In the genomic region with DNA sequence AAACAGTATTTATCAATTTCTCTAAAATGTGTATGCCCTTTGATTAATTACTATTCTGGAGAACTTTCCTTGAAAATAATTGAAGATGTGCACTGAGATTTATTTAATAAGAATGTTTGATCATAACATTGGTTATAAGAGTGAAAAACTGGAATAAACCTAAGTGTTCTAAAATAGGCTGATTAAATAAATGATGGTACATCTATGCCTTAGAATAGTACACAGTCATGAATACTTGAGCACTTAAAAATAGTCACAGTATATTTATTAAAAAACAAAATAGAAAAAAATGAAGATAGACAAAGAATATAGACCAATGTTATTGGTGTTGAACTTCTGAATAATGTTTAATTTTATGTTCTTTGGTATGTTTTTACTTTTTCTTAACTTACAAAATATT, we compare ENCODE assay signal across 35 cellular contexts.
"Had no signal": no experiment of that assay in that cellular context is flagged by ENCODE, and none has a peak within 500 bp of the region (broad histone marks: within the 10 kb centered on the region; RNA-seq: fewer than 3 reads in every experiment).

No MANE protein-coding gene starts in this region.

- H3K9me3 ChIP-seq: adrenal gland, body of pancreas had no signal

- H3K9me3 Mint-ChIP-seq: activated CD8-positive, alpha-beta T cell treated with anti-CD3 and anti-CD28 coated beads for 36 hours; activated T-cell treated with anti-CD3 and anti-CD28 coated beads, Interleukin-2, amount 50 U/mL, for 4 hours; T-helper 1 cell treated with Interleukin-12 subunit alpha and Interleukin-12 subunit beta and Interleukin-4 antibody, amounts not matched to agents 30 μg/mL and 1 μg/mL, for 36 hours; T-helper 2 cell treated with Interferon-gamma antibody and Interleukin-4, amounts not matched to agents 5 μg/mL and 100 μg/mL, for 36 hours had no signal

- H3K36me3 ChIP-seq: adrenal gland, brain microvascular endothelial cell, breast epithelium had no signal

- H3K27ac Mint-ChIP-seq: activated B cell treated with CpG ODN at 0.5 μM for 24 hours; activated CD4-positive, alpha-beta memory T cell treated with anti-CD3 and anti-CD28 coated beads for 36 hours; activated CD4-positive, alpha-beta T cell treated with anti-CD3 and anti-CD28 coated beads, Interleukin-2, amount 10 ng/mL, durations not matched to agents 24 days and 14 days; activated CD8-positive, alpha-beta T cell treated with anti-CD3 and anti-CD28 coated beads for 36 hours; activated naive CD4-positive, alpha-beta T cell treated with anti-CD3 and anti-CD28 coated beads for 36 hours; activated naive CD4-positive, alpha-beta T cell treated with anti-CD3 and anti-CD28 coated beads, Interleukin-2, amount 50 U/mL, for 72 hours; activated naive CD8-positive, alpha-beta T cell treated with anti-CD3 and anti-CD28 coated beads for 36 hours; activated T-cell treated with anti-CD3 and anti-CD28 coated beads, Interleukin-2, amount 50 U/mL, for 72 hours; activated T-helper 1 cell treated with anti-CD3 and anti-CD28 coated beads, Interleukin-12 subunit alpha, Interleukin-12 subunit beta, Interleukin-2, Interleukin-4 antibody, amounts not matched to agents 30 ng/mL and 10 ng/mL and 1 ng/mL, durations not matched to agents 14 hours and 24 hours and 36 hours; activated T-helper 17 cell treated with anti-CD3 and anti-CD28 coated beads, Interleukin-2, amount 50 U/mL, for 72 hours; T-helper 1 cell treated with Interleukin-12 subunit alpha and Interleukin-12 subunit beta and Interleukin-4 antibody, amounts not matched to agents 30 μg/mL and 1 μg/mL, for 36 hours; T-helper 2 cell treated with Interferon-gamma antibody and Interleukin-4, amounts not matched to agents 5 μg/mL and 100 μg/mL, for 36 hours had no signal

- H3K27me3 ChIP-seq: adrenal gland, body of pancreas, brain microvascular endothelial cell, breast epithelium had no signal

- FAIRE-seq: astrocyte had no signal

- H3K4me1 Mint-ChIP-seq: activated B cell treated with CpG ODN at 0.5 μM for 24 hours; activated CD4-positive, alpha-beta T cell treated with anti-CD3 and anti-CD28 coated beads, Interleukin-2, amount 10 ng/mL, durations not matched to agents 24 days and 14 days; activated naive CD8-positive, alpha-beta T cell treated with anti-CD3 and anti-CD28 coated beads for 36 hours; activated T-helper 17 cell treated with anti-CD3 and anti-CD28 coated beads, Interleukin-2, amount 50 U/mL, for 72 hours had no signal

- H3K27ac ChIP-seq: adrenal gland, body of pancreas, brain microvascular endothelial cell, breast epithelium, VCaP had no signal

- DNase-seq: activated B cell treated with CpG ODN at 0.5 μM for 24 hours; activated CD4-positive, alpha-beta memory T cell treated with anti-CD3 and anti-CD28 coated beads for 36 hours; activated CD4-positive, alpha-beta T cell treated with anti-CD3 and anti-CD28 coated beads for 4 hours; activated CD4-positive, alpha-beta T cell treated with anti-CD3 and anti-CD28 coated beads, Interleukin-2, amount 10 ng/mL, durations not matched to agents 24 days and 14 days; activated CD4-positive, alpha-beta T cell treated with anti-CD3 and anti-CD28 coated beads, Interleukin-2, amount 50 U/mL, for 1 hour; activated CD4-positive, alpha-beta T cell treated with anti-CD3 and anti-CD28 coated beads, Interleukin-2, amount 50 U/mL, for 4 hours; activated CD4-positive, CD25-positive, alpha-beta regulatory T cell treated with anti-CD3 and anti-CD28 coated beads, Interleukin-2, amount 50 U/mL, for 72 hours; activated CD8-positive, alpha-beta memory T cell treated with anti-CD3 and anti-CD28 coated beads, Interleukin-2, amount 50 U/mL, for 4 hours; activated CD8-positive, alpha-beta T cell treated with anti-CD3 and anti-CD28 coated beads for 36 hours; activated effector memory CD4-positive, alpha-beta T cell treated with anti-CD3 and anti-CD28 coated beads, Interleukin-2, amount 50 U/mL, for 16 hours; activated gamma-delta T cell treated with Interleukin-2 at 50 U/mL for 16 hours; activated naive CD4-positive, alpha-beta T cell; activated naive CD4-positive, alpha-beta T cell treated with anti-CD3 and anti-CD28 coated beads for 36 hours; activated naive CD4-positive, alpha-beta T cell treated with anti-CD3 and anti-CD28 coated beads, Interleukin-2, amount 50 U/mL, for 16 hours; activated naive CD8-positive, alpha-beta T cell treated with anti-CD3 and anti-CD28 coated beads for 36 hours; activated T-cell treated with anti-CD3 and anti-CD28 coated beads for 4 hours; activated T-cell treated with anti-CD3 and anti-CD28 coated beads, Interleukin-2, amount 50 U/mL, for 1 hour; activated T-cell treated with anti-CD3 and anti-CD28 coated beads, Interleukin-2, amount 50 U/mL, for 4 hours; activated T-cell treated with anti-CD3 and anti-CD28 coated beads, Interleukin-2, amount 50 U/mL, for 72 hours; adrenal gland; amniotic stem cell; aorta; body of pancreas; brain microvascular endothelial cell; central memory CD4-positive, alpha-beta T cell; T-helper 2 cell; T-helper 9 cell had no signal

- H3K4me3 ChIP-seq: adrenal gland, body of pancreas, breast epithelium had no signal

- H3K36me3 Mint-ChIP-seq: activated CD4-positive, alpha-beta memory T cell treated with anti-CD3 and anti-CD28 coated beads for 36 hours; activated naive CD8-positive, alpha-beta T cell treated with anti-CD3 and anti-CD28 coated beads for 36 hours had no signal

- ATAC-seq: activated CD8-positive, alpha-beta T cell treated with anti-CD3 and anti-CD28 coated beads for 36 hours; activated naive CD4-positive, alpha-beta T cell treated with anti-CD3 and anti-CD28 coated beads, Interleukin-2, amount 50 U/mL, for 72 hours; activated T-cell treated with anti-CD3 and anti-CD28 coated beads, Interleukin-2, amount 50 U/mL, for 4 hours; activated T-cell treated with anti-CD3 and anti-CD28 coated beads, Interleukin-2, amount 50 U/mL, for 72 hours; activated T-helper 17 cell treated with anti-CD3 and anti-CD28 coated beads, Interleukin-2, amount 50 U/mL, for 72 hours; body of pancreas had no signal

- H3K4me1 ChIP-seq: adrenal gland, body of pancreas, breast epithelium had no signal

- H3K4me3 Mint-ChIP-seq: activated B cell treated with CpG ODN at 0.5 μM for 24 hours; activated CD4-positive, alpha-beta memory T cell treated with anti-CD3 and anti-CD28 coated beads for 36 hours; activated CD4-positive, alpha-beta T cell treated with anti-CD3 and anti-CD28 coated beads, Interleukin-2, amount 10 ng/mL, durations not matched to agents 24 days and 14 days; activated CD8-positive, alpha-beta T cell treated with anti-CD3 and anti-CD28 coated beads for 36 hours; activated naive CD4-positive, alpha-beta T cell treated with anti-CD3 and anti-CD28 coated beads for 36 hours; activated naive CD8-positive, alpha-beta T cell treated with anti-CD3 and anti-CD28 coated beads for 36 hours; activated T-cell treated with anti-CD3 and anti-CD28 coated beads, Interleukin-2, amount 50 U/mL, for 4 hours; activated T-cell treated with anti-CD3 and anti-CD28 coated beads, Interleukin-2, amount 50 U/mL, for 72 hours; activated T-helper 1 cell treated with anti-CD3 and anti-CD28 coated beads, Interleukin-12 subunit alpha, Interleukin-12 subunit beta, Interleukin-2, Interleukin-4 antibody, amounts not matched to agents 30 ng/mL and 10 ng/mL and 1 ng/mL, durations not matched to agents 14 hours and 24 hours and 36 hours; activated T-helper 17 cell treated with anti-CD3 and anti-CD28 coated beads, Interleukin-2, amount 50 U/mL, for 72 hours; T-helper 1 cell treated with Interleukin-12 subunit alpha and Interleukin-12 subunit beta and Interleukin-4 antibody, amounts not matched to agents 30 μg/mL and 1 μg/mL, for 36 hours; T-helper 2 cell treated with Interferon-gamma antibody and Interleukin-4, amounts not matched to agents 5 μg/mL and 100 μg/mL, for 36 hours had no signal

- H3K27me3 Mint-ChIP-seq: activated CD4-positive, alpha-beta T cell treated with anti-CD3 and anti-CD28 coated beads, Interleukin-2, amount 10 ng/mL, durations not matched to agents 24 days and 14 days; activated CD8-positive, alpha-beta T cell treated with anti-CD3 and anti-CD28 coated beads for 36 hours; activated naive CD8-positive, alpha-beta T cell treated with anti-CD3 and anti-CD28 coated beads for 36 hours; activated T-helper 17 cell treated with anti-CD3 and anti-CD28 coated beads, Interleukin-2, amount 50 U/mL, for 72 hours had no signal
